1 cellular context compared by ENCODE assay signal in genomic region chr10:72048450-72049124, GRCh38.
TF ChIP-seq lines count a peak whose summit lies in the region.

No MANE protein-coding gene starts in this region.

TF ChIP-seq in K562, 482 proteins besides CTCF, POLR2A, EP300 and RAD21 (continued from another document and continues in another):
- 0 out of 2 replicates have a peak, but pooled peaks have one; percentile 61 for TF ChIP-seq ARID3A (IDR thresholded peaks at IDR 0.05; ENCODE audit: borderline replicate concordance, low read depth, low read length)
- TF ChIP-seq MAFK (IDR thresholded peaks at IDR 0.05; ENCODE audit: low read length) = 0 out of 2 replicates have a peak, but pooled peaks have one; percentile 3
- no peak for TF ChIP-seq NFRKB (IDR thresholded peaks at IDR 0.05; ENCODE audit: low read depth)
- TF ChIP-seq HIVEP1 (CRISPR knock-in tag; IDR thresholded peaks at IDR 0.05) = peak; percentile 25; the same call in 1 of the 2 replicates
- no peak for TF ChIP-seq ZNF77 (CRISPR knock-in tag; IDR thresholded peaks at IDR 0.05)
- TF ChIP-seq ZNF140 (CRISPR knock-in tag; IDR thresholded peaks at IDR 0.05) = no peak
- TF ChIP-seq RBM39 (optimal IDR thresholded peaks at IDR 0.05; ENCODE audit: low read depth, low read length) = no peak
- TF ChIP-seq HNRNPK (IDR thresholded peaks at IDR 0.05; ENCODE audit: low read depth, low read length, poor library complexity, severe bottlenecking) = no peak
- no peak for TF ChIP-seq NR3C1 (CRISPR knock-in tag; IDR thresholded peaks at IDR 0.05)
- TF ChIP-seq ARNT (IDR thresholded peaks at IDR 0.05) = peak in 1 of 2 experiments; percentile 84; a peak in 1 of 4 replicates
- peak; percentile 47; the same call in 1 of the 2 replicates for TF ChIP-seq HCFC1 (IDR thresholded peaks at IDR 0.05; ENCODE audit: low read depth, low read length)
- TF ChIP-seq NFIC (IDR thresholded peaks at IDR 0.05) = peak; percentile 45; the same call in 1 of the 2 replicates
- 0 out of 2 replicates have a peak, but pooled peaks have one; percentile 27 for TF ChIP-seq ARID1B (IDR thresholded peaks at IDR 0.05)
- TF ChIP-seq ATF7 (IDR thresholded peaks at IDR 0.05) = peak; percentile 82
- peak in 1 of 2 experiments; percentile 35; a peak in 1 of 4 replicates for TF ChIP-seq FOXK2 (conservative IDR thresholded peaks at IDR 0.05 in 1 of 2, IDR thresholded peaks at IDR 0.05 in 1 of 2; ENCODE audit: low read depth in 2 of 2)
- TF ChIP-seq, protein P1, sequence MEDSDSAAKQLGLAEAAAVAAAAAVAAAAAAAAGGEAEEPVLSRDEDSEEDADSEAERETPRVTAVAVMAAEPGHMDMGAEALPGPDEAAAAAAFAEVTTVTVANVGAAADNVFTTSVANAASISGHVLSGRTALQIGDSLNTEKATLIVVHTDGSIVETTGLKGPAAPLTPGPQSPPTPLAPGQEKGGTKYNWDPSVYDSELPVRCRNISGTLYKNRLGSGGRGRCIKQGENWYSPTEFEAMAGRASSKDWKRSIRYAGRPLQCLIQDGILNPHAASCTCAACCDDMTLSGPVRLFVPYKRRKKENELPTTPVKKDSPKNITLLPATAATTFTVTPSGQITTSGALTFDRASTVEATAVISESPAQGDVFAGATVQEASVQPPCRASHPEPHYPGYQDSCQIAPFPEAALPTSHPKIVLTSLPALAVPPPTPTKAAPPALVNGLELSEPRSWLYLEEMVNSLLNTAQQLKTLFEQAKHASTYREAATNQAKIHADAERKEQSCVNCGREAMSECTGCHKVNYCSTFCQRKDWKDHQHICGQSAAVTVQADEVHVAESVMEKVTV (CRISPR knock-in tag; IDR thresholded peaks at IDR 0.05) = peak; percentile 99
- TF ChIP-seq, protein P2, sequence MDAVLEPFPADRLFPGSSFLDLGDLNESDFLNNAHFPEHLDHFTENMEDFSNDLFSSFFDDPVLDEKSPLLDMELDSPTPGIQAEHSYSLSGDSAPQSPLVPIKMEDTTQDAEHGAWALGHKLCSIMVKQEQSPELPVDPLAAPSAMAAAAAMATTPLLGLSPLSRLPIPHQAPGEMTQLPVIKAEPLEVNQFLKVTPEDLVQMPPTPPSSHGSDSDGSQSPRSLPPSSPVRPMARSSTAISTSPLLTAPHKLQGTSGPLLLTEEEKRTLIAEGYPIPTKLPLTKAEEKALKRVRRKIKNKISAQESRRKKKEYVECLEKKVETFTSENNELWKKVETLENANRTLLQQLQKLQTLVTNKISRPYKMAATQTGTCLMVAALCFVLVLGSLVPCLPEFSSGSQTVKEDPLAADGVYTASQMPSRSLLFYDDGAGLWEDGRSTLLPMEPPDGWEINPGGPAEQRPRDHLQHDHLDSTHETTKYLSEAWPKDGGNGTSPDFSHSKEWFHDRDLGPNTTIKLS (IDR thresholded peaks at IDR 0.05; ENCODE audit: borderline replicate concordance, low read depth) = 0 out of 2 replicates have a peak, but pooled peaks have one; percentile 59
- 0 out of 2 replicates have a peak, but pooled peaks have one; percentile 21 for TF ChIP-seq TARDBP (IDR thresholded peaks at IDR 0.05)
- TF ChIP-seq SOX6 (IDR thresholded peaks at IDR 0.05) = peak; percentile 46; the same call in 1 of the 2 replicates
- no peak for TF ChIP-seq ZNF217 (CRISPR knock-in tag; IDR thresholded peaks at IDR 0.05)
- TF ChIP-seq TFAP4 (CRISPR knock-in tag; IDR thresholded peaks at IDR 0.05; ENCODE audit: borderline replicate concordance) = peak; percentile 69
- TF ChIP-seq, protein P3, sequence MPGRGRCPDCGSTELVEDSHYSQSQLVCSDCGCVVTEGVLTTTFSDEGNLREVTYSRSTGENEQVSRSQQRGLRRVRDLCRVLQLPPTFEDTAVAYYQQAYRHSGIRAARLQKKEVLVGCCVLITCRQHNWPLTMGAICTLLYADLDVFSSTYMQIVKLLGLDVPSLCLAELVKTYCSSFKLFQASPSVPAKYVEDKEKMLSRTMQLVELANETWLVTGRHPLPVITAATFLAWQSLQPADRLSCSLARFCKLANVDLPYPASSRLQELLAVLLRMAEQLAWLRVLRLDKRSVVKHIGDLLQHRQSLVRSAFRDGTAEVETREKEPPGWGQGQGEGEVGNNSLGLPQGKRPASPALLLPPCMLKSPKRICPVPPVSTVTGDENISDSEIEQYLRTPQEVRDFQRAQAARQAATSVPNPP (IDR thresholded peaks at IDR 0.05; ENCODE audit: borderline replicate concordance, insufficient read depth, insufficient read length) = no peak
- TF ChIP-seq, protein P4, sequence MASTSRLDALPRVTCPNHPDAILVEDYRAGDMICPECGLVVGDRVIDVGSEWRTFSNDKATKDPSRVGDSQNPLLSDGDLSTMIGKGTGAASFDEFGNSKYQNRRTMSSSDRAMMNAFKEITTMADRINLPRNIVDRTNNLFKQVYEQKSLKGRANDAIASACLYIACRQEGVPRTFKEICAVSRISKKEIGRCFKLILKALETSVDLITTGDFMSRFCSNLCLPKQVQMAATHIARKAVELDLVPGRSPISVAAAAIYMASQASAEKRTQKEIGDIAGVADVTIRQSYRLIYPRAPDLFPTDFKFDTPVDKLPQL (IDR thresholded peaks at IDR 0.05; ENCODE audit: extremely low read depth, insufficient read length) = no peak
- TF ChIP-seq ASH1L (IDR thresholded peaks at IDR 0.05; ENCODE audit: borderline replicate concordance, low read depth, partially characterized antibody) = no peak
- peak; percentile 100 for TF ChIP-seq SMC3 (conservative IDR thresholded peaks at IDR 0.05; ENCODE audit: insufficient read depth, low read depth, low read length)
- no peak for TF ChIP-seq NCOA4 (IDR thresholded peaks at IDR 0.05; ENCODE audit: partially characterized antibody)
- no peak for TF ChIP-seq MCM3 (IDR thresholded peaks at IDR 0.05)
- no peak for TF ChIP-seq BDP1 (IDR thresholded peaks at IDR 0.05; ENCODE audit: insufficient read depth, insufficient read length)
- TF ChIP-seq ELK1 (CRISPR knock-in tag; IDR thresholded peaks at IDR 0.05) = no peak
- TF ChIP-seq, protein P5, sequence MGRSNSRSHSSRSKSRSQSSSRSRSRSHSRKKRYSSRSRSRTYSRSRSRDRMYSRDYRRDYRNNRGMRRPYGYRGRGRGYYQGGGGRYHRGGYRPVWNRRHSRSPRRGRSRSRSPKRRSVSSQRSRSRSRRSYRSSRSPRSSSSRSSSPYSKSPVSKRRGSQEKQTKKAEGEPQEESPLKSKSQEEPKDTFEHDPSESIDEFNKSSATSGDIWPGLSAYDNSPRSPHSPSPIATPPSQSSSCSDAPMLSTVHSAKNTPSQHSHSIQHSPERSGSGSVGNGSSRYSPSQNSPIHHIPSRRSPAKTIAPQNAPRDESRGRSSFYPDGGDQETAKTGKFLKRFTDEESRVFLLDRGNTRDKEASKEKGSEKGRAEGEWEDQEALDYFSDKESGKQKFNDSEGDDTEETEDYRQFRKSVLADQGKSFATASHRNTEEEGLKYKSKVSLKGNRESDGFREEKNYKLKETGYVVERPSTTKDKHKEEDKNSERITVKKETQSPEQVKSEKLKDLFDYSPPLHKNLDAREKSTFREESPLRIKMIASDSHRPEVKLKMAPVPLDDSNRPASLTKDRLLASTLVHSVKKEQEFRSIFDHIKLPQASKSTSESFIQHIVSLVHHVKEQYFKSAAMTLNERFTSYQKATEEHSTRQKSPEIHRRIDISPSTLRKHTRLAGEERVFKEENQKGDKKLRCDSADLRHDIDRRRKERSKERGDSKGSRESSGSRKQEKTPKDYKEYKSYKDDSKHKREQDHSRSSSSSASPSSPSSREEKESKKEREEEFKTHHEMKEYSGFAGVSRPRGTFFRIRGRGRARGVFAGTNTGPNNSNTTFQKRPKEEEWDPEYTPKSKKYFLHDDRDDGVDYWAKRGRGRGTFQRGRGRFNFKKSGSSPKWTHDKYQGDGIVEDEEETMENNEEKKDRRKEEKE (IDR thresholded peaks at IDR 0.05; ENCODE audit: borderline replicate concordance in 1 of 2, control insufficient read depth in 1 of 2, low read depth in 2 of 2, low read length in 1 of 2) = no peak
- no peak for TF ChIP-seq SMAD1 (IDR thresholded peaks at IDR 0.05; ENCODE audit: low read depth, low read length, partially characterized antibody)
- no peak for TF ChIP-seq ATF1 (CRISPR knock-in tag; IDR thresholded peaks at IDR 0.05)
- TF ChIP-seq ATF1 (tag; IDR thresholded peaks at IDR 0.05) = peak; percentile 69
- no peak for TF ChIP-seq NCOA2 (IDR thresholded peaks at IDR 0.05; ENCODE audit: partially characterized antibody in 2 of 2)
- peak; percentile 84 for TF ChIP-seq CREM (IDR thresholded peaks at IDR 0.05; ENCODE audit: low read depth)
- no peak for TF ChIP-seq KLF10 (CRISPR knock-in tag; IDR thresholded peaks at IDR 0.05)
- 0 out of 2 replicates have a peak, but pooled peaks have one; percentile 46 for TF ChIP-seq SMAD3 (CRISPR knock-in tag; conservative IDR thresholded peaks at IDR 0.05)
- peak; percentile 97 for TF ChIP-seq CEBPG (CRISPR knock-in tag; IDR thresholded peaks at IDR 0.05)
- TF ChIP-seq CEBPG (tag; conservative IDR thresholded peaks at IDR 0.05 in 1 of 2, IDR thresholded peaks at IDR 0.05 in 1 of 2) = peak; percentile 94 to 95
- no peak for TF ChIP-seq FOXO4 (CRISPR knock-in tag; IDR thresholded peaks at IDR 0.05)
- TF ChIP-seq RBM15 (IDR thresholded peaks at IDR 0.05; ENCODE audit: insufficient read depth, low read length) = no peak
- TF ChIP-seq ZKSCAN1 (IDR thresholded peaks at IDR 0.05; ENCODE audit: low read depth, low read length) = no peak
- TF ChIP-seq, protein P6, sequence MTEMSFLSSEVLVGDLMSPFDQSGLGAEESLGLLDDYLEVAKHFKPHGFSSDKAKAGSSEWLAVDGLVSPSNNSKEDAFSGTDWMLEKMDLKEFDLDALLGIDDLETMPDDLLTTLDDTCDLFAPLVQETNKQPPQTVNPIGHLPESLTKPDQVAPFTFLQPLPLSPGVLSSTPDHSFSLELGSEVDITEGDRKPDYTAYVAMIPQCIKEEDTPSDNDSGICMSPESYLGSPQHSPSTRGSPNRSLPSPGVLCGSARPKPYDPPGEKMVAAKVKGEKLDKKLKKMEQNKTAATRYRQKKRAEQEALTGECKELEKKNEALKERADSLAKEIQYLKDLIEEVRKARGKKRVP (CRISPR knock-in tag; IDR thresholded peaks at IDR 0.05) = peak; percentile 90
- TF ChIP-seq, protein P7, sequence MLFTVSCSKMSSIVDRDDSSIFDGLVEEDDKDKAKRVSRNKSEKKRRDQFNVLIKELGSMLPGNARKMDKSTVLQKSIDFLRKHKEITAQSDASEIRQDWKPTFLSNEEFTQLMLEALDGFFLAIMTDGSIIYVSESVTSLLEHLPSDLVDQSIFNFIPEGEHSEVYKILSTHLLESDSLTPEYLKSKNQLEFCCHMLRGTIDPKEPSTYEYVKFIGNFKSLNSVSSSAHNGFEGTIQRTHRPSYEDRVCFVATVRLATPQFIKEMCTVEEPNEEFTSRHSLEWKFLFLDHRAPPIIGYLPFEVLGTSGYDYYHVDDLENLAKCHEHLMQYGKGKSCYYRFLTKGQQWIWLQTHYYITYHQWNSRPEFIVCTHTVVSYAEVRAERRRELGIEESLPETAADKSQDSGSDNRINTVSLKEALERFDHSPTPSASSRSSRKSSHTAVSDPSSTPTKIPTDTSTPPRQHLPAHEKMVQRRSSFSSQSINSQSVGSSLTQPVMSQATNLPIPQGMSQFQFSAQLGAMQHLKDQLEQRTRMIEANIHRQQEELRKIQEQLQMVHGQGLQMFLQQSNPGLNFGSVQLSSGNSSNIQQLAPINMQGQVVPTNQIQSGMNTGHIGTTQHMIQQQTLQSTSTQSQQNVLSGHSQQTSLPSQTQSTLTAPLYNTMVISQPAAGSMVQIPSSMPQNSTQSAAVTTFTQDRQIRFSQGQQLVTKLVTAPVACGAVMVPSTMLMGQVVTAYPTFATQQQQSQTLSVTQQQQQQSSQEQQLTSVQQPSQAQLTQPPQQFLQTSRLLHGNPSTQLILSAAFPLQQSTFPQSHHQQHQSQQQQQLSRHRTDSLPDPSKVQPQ (CRISPR knock-in tag; IDR thresholded peaks at IDR 0.05; ENCODE audit: borderline replicate concordance) = no peak
- peak in 1 of 2 experiments; percentile 51; a peak in 2 of 4 replicates for TF ChIP-seq TEAD1 (CRISPR knock-in tag; IDR thresholded peaks at IDR 0.05)
- TF ChIP-seq ELF1 (tag; IDR thresholded peaks at IDR 0.05) = no peak
